ENCODE assay signal across 9 cellular contexts in genomic region chr13:76016799-76017198, GRCh38.
DNase-seq lines count a peak whose midpoint lies in the region; ATAC-seq and TF ChIP-seq lines count a peak whose summit lies in the region.
"Had no signal": no experiment of that assay in that cellular context is flagged by ENCODE, and none has a peak within 500 bp of the region (broad histone marks: within the 10 kb centered on the region; RNA-seq: fewer than 3 reads in every experiment).

No MANE protein-coding gene starts in this region.

- H3K9me3 Mint-ChIP-seq in endothelial cell (ENCODE audit: unreplicated experiment) (no peaks in the 10 kb centered on the region), progenitor cell of endocrine pancreas (ENCODE audit: low read depth) (no peaks in the 10 kb centered on the region)

- no peak overlapping the region for H3K4me2 ChIP-seq in DND-41 (ENCODE audit: insufficient read depth, low read length)

- H3K4me1 Mint-ChIP-seq in endothelial cell (ENCODE audit: unreplicated experiment) = no peaks in the 10 kb centered on the region
- H3K4me1 Mint-ChIP-seq in progenitor cell of endocrine pancreas (ENCODE audit: low read depth) = peaks cover 2% of the 10 kb centered on the region

- H3K4me1 ChIP-seq in DND-41 (ENCODE audit: insufficient read depth, low read length) = no peaks in the 10 kb centered on the region

- no peak overlapping the region for H3K4me3 ChIP-seq in DND-41 (ENCODE audit: low read depth in 1 of 2, low read length in 2 of 2)

- no peak overlapping the region for H3K4me3 Mint-ChIP-seq in endothelial cell (ENCODE audit: unreplicated experiment)
- H3K4me3 Mint-ChIP-seq in progenitor cell of endocrine pancreas (ENCODE audit: low read depth) = no peak overlapping the region

- H3K36me3 Mint-ChIP-seq in endothelial cell (ENCODE audit: low read depth, unreplicated experiment) (no peaks in the 10 kb centered on the region), progenitor cell of endocrine pancreas (ENCODE audit: insufficient read depth) (no peaks in the 10 kb centered on the region)

- DNase-seq in DND-41 (peak; percentile 10), NCI-H82 (lab: John Stamatoyannopoulos, UW) (peak; percentile 60), endothelial cell (ENCODE audit: low spot score) (peak; percentile 51), progenitor cell of endocrine pancreas (ENCODE audit: low spot score, unreplicated experiment) (no peak), OCI-M2 (lab: John Stamatoyannopoulos, UW; ENCODE audit: unreplicated experiment) (no peak), DMS153 (lab: John Stamatoyannopoulos, UW) (no peak)

- no peak overlapping the region for H3K27ac Mint-ChIP-seq in endothelial cell (ENCODE audit: unreplicated experiment)
- H3K27ac Mint-ChIP-seq in progenitor cell of endocrine pancreas = no peak overlapping the region

- ATAC-seq in DND-41 (ENCODE audit: insufficient read depth, low read depth) = peak; percentile 53; the same call in 2 of the 3 replicates
- ATAC-seq in GM18873 (IDR thresholded peaks at IDR 0.05; ENCODE audit: low FRiP score, unreplicated experiment) = peak; percentile 63
- peak; percentile 72 for ATAC-seq in HG02970 (IDR thresholded peaks at IDR 0.05; ENCODE audit: low FRiP score, unreplicated experiment)

- no peak overlapping the region for H3K27ac ChIP-seq in DND-41 (ENCODE audit: low read length)
- H3K27ac ChIP-seq: neutrophil had no signal

- H4K20me1 ChIP-seq in DND-41 (ENCODE audit: insufficient read depth, low read length) = no peaks in the 10 kb centered on the region

- peak; percentile 63 for TF ChIP-seq CTCF in DND-41 (IDR thresholded peaks at IDR 0.05; ENCODE audit: borderline replicate concordance, extremely low read depth, low read length, poor library complexity, severe bottlenecking)
- peak; percentile 70 for TF ChIP-seq CTCF in endothelial cell (IDR thresholded peaks at IDR 0.05; ENCODE audit: unreplicated experiment)
- TF ChIP-seq CTCF in progenitor cell of endocrine pancreas (IDR thresholded peaks at IDR 0.05; ENCODE audit: unreplicated experiment) = peak; percentile 44

- H3K27me3 ChIP-seq in DND-41 (ENCODE audit: insufficient read depth, low read length, poor library complexity) = peaks cover 1% of the 10 kb centered on the region
- H3K27me3 ChIP-seq: neutrophil had no signal

- no peak overlapping the region for H3K9ac ChIP-seq in DND-41 (ENCODE audit: low read depth, low read length)

- no peaks in the 10 kb centered on the region for H3K9me3 ChIP-seq in DND-41 (ENCODE audit: insufficient read depth, low read length, severe bottlenecking)
- H3K9me3 ChIP-seq: neutrophil had no signal

- no peaks in the 10 kb centered on the region for H3K36me3 ChIP-seq in DND-41 (ENCODE audit: insufficient read depth, low read length)
- H3K36me3 ChIP-seq: neutrophil had no signal

- H3K27me3 Mint-ChIP-seq in endothelial cell (ENCODE audit: unreplicated experiment) (peaks cover 2% of the 10 kb centered on the region), progenitor cell of endocrine pancreas (no peaks in the 10 kb centered on the region)

- no peaks in the 10 kb centered on the region for H3K79me2 ChIP-seq in DND-41 (ENCODE audit: insufficient read depth, low read length)

- H2AFZ ChIP-seq in DND-41 (ENCODE audit: low read depth, low read length) = no peak overlapping the region

Comparison
In these comparisons a context has a peak if more than half of its experiments do, and no peak if none do; other contexts are left out.
1. DNase-seq: peak in DND-41 (single experiment), NCI-H82 (single experiment) and endothelial cell (single experiment); none in progenitor cell of endocrine pancreas (single experiment), OCI-M2 (single experiment) and DMS153 (single experiment).
2. Peak in every context shown above with its lines, with median percentiles within 50 percentile points of each other: ATAC-seq and CTCF ChIP-seq.